In genomic region chr3:196666001-196666867, GRCh38 we compare ENCODE assay signal across 8 cellular contexts. TPM values are rescaled to one million over a fixed set of nuclear protein-coding genes. Genes with fewer than 3 reads are reported as not detected.
DNase-seq lines count a peak whose midpoint lies in the region; ATAC-seq and TF ChIP-seq lines count a peak whose summit lies in the region.

No MANE protein-coding gene starts in this region.

- no peaks in the 10 kb centered on the region for H3K9me3 ChIP-seq in neuronal stem cell (replicated peaks in 1 of 2; ENCODE audit: control insufficient read depth in 2 of 2, insufficient read depth in 1 of 2, low read depth in 1 of 2, low read length in 2 of 2)
- H3K9me3 ChIP-seq in prostate gland, result no peaks in the 10 kb centered on the region

- no peak overlapping the region for H3K23ac ChIP-seq in neuronal stem cell (ENCODE audit: low read depth, low read length, poor library complexity)

- no peak for TF ChIP-seq POLR2A in prostate gland (IDR thresholded peaks at IDR 0.05)

- H3K4me1 ChIP-seq in neuronal stem cell (ENCODE audit: control insufficient read depth in 2 of 2, insufficient read depth in 1 of 2, low read depth in 1 of 2, low read length in 2 of 2) (peaks cover 11 to 14% of the 10 kb centered on the region in 2 donors), prostate gland (replicated peaks) (no peaks in the 10 kb centered on the region)

- peaks cover 0 to 2% (median 0%) of the 10 kb centered on the region in 3 experiments for H3K27me3 ChIP-seq in neuronal stem cell (ENCODE audit: control insufficient read depth in 3 of 3, insufficient read depth in 3 of 3, low read depth in 1 of 3, low read length in 3 of 3)
- H3K27me3 ChIP-seq in prostate gland (replicated peaks; ENCODE audit: insufficient read depth), result no peaks in the 10 kb centered on the region

- no peaks in the 10 kb centered on the region for H3K79me1 ChIP-seq in neuronal stem cell (ENCODE audit: low read depth, low read length)

- H2BK15ac ChIP-seq in neuronal stem cell (ENCODE audit: low read length), result no peak overlapping the region

- H3K18ac ChIP-seq in neuronal stem cell (ENCODE audit: low read length), result peak overlapping the region; percentile 85

- peak overlapping the region; percentile 70 for H2AFZ ChIP-seq in neuronal stem cell (ENCODE audit: low read length)

- TF ChIP-seq CTCF in prostate gland (IDR thresholded peaks at IDR 0.05), result no peak

- no peak overlapping the region for H2BK5ac ChIP-seq in neuronal stem cell (ENCODE audit: low read length)

- H3K4ac ChIP-seq in neuronal stem cell (ENCODE audit: low read length), result no peak overlapping the region

- DNase-seq in GM04504 (ENCODE audit: low read depth) (peak; percentile 43), NCI-H2171 treated with DMSO at 0.1 percent for 48 hours (lab: John Stamatoyannopoulos, UW) (peak; percentile 96), cerebellar cortex (ENCODE audit: low spot score) (peak; percentile 96), neuronal stem cell (ENCODE audit: low spot score) (peak; percentile 85), left lobe of liver (ENCODE audit: low spot score) (no peak), prostate gland (ENCODE audit: low spot score) (no peak)
- DNase-seq in stimulated activated CD4-positive, alpha-beta T cell treated with anti-CD3 and anti-CD28 coated beads, Interleukin-2, amount 100 ng/mL, for 24 hours, result no peak

- H3K27ac ChIP-seq in neuronal stem cell (replicated peaks; ENCODE audit: low read length) (peak overlapping the region; percentile 95), prostate gland (no peak overlapping the region)

- no peak overlapping the region for H2AK5ac ChIP-seq in neuronal stem cell (ENCODE audit: low read depth, low read length)

- H2BK12ac ChIP-seq in neuronal stem cell (ENCODE audit: low read length), result no peak overlapping the region

- H3K9ac ChIP-seq in neuronal stem cell (ENCODE audit: low read depth, low read length, poor library complexity), result no peak overlapping the region

- intact Hi-C loops in prostate gland (cut with DNase I), result no loop called here

- no CpG with 5 or more reads among the region's 23 CpGs for WGBS in neuronal stem cell (ENCODE audit: extremely low coverage in 2 of 2, insufficient read length in 2 of 2, insufficient replicate concordance in 1 of 2), 2 donors
- WGBS in prostate gland, result 43% methylated on average over 23 of the region's 23 CpGs

- H4K8ac ChIP-seq in neuronal stem cell (ENCODE audit: low read depth, low read length), result no peak overlapping the region

- H4K91ac ChIP-seq in neuronal stem cell (ENCODE audit: low read depth, low read length, poor library complexity), result no peak overlapping the region

- no peak overlapping the region for H2BK120ac ChIP-seq in neuronal stem cell (ENCODE audit: low read depth, low read length)

- no peak overlapping the region for H3K14ac ChIP-seq in neuronal stem cell (ENCODE audit: low read length)

- no peak for ATAC-seq in left lobe of liver
- ATAC-seq in HG02763 (IDR thresholded peaks at IDR 0.05; ENCODE audit: unreplicated experiment), result no peak

- H3K4me3 ChIP-seq in neuronal stem cell (ENCODE audit: low read length in 2 of 2) (peak overlapping the region in 1 of 2 donors; percentile 5), prostate gland (no peak overlapping the region)

- peak overlapping the region; percentile 35 for H3K4me2 ChIP-seq in neuronal stem cell (ENCODE audit: insufficient read depth, low read length, poor library complexity, severe bottlenecking)

- no peaks in the 10 kb centered on the region for H3K36me3 ChIP-seq in neuronal stem cell (replicated peaks in 1 of 2; ENCODE audit: control insufficient read depth in 2 of 2, insufficient read depth in 2 of 2, low read length in 2 of 2)
- no peaks in the 10 kb centered on the region for H3K36me3 ChIP-seq in prostate gland

RNA-seq across cellular contexts. Expression of gene NRROS, which starts 26.7 kb away (rescaled TPM):
- polyA plus RNA-seq in neuronal stem cell (2013, experiment 1 of 2), result 2.1 TPM
- 2.0 TPM for polyA plus RNA-seq in neuronal stem cell (2013, experiment 2 of 2)
- total RNA-seq in left lobe of liver (1.7 TPM), prostate gland (1 to 10 TPM; 2.0 to 5.5 TPM)

RNA-seq across cellular contexts. Expression of gene CEP19, which starts 45.8 kb away (rescaled TPM):
- 10.3 TPM for polyA plus RNA-seq in neuronal stem cell (2013, experiment 1 of 2)
- 10.6 TPM for polyA plus RNA-seq in neuronal stem cell (2013, experiment 2 of 2)
- total RNA-seq in left lobe of liver (0.43 TPM), prostate gland (1 to 10 TPM; 2.2 to 6.3 TPM)

RNA-seq across cellular contexts. Expression of gene PIGX, which starts 45.9 kb away (rescaled TPM):
- 29.8 TPM for polyA plus RNA-seq in neuronal stem cell (2013, experiment 1 of 2)
- 28.3 TPM for polyA plus RNA-seq in neuronal stem cell (2013, experiment 2 of 2)
- total RNA-seq in left lobe of liver (7.2 TPM), prostate gland (10 to 100 TPM; 32.6 to 60.4 TPM)

Comparison
In these comparisons a context has a peak if more than half of its experiments do, and no peak if none do; other contexts are left out.
1. DNase-seq: peak in GM04504 (single experiment), NCI-H2171 treated with DMSO at 0.1 percent for 48 hours (single experiment), cerebellar cortex (single experiment) and neuronal stem cell (single experiment); none in left lobe of liver (single experiment), stimulated activated CD4-positive, alpha-beta T cell treated with anti-CD3 and anti-CD28 coated beads, Interleukin-2, amount 100 ng/mL, for 24 hours (0 of 2) and prostate gland (single experiment).